20 cellular contexts compared by ENCODE assay signal in the genomic region with DNA sequence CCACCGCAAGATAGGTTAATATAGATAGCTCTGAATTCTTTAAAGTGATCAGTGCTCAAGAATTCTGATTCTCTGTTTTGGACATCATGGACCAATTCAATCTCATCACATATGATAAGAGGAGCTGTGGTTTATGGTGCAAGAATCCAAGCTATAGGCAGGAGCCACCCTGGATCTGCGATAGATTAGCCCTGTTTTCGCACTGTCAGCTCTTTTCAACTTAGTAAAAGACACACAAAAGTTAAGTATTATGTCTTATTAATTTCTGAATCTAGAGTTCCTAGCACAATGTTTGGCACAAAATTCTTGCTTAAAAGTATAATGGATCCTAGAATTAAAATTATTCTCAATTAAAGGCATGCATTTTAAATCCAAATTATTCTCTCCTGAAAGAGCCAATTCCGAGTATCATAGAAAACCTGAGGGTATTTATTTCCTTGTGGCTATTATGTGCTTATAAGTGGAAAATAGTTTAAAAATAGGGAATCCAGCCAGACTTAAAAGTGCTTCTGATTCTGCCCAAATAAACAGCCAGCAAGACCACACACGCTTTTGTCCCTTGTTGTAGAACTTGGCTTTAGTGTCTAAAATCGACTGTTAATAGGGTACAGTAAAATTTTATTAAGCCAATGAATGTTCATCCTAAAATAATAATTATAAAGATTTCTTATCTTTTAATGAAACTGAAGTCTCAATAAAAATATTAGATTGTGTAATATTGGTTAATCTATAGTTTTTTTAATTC.
"Had no signal": no experiment of that assay in that cellular context is flagged by ENCODE, and none has a peak within 500 bp of the region (broad histone marks: within the 10 kb centered on the region; RNA-seq: fewer than 3 reads in every experiment).

No MANE protein-coding gene starts in this region.

- H3K79me2 ChIP-seq: hepatocyte had no signal

- DNase-seq: effector memory CD8-positive, alpha-beta T cell; erythroblast; foreskin keratinocyte; head of caudate nucleus; left colon; left ventricle myocardium superior; mesendoderm; naive B cell; occipital lobe; psoas muscle; retina; sigmoid colon; stimulated activated CD4-positive, alpha-beta T cell treated with anti-CD3 and anti-CD28 coated beads, Interleukin-2, amount 100 ng/mL, for 24 hours; stimulated activated CD4-positive, alpha-beta T cell treated with anti-CD3 and anti-CD28 coated beads, Interleukin-4, amount 100 ng/mL, for 4 hours; stimulated activated naive B cell treated with anti-CD40 and anti-IgM and Interleukin-4, amounts not matched to agents 10 μg/mL and 1 μg/mL and 100 μg/mL, for 72 hours; stimulated activated naive CD8-positive, alpha-beta T cell treated with anti-CD3 and anti-CD28 coated beads, Interleukin-15, amount 100 ng/mL, for 72 hours; transverse colon had no signal

- H3K4me2 ChIP-seq: hepatocyte had no signal

- H2AFZ ChIP-seq: hepatocyte had no signal

- H3K4me3 ChIP-seq: hepatocyte, psoas muscle, sigmoid colon, skin epidermis, thoracic aorta, transverse colon had no signal

- ATAC-seq: effector memory CD8-positive, alpha-beta T cell; foreskin keratinocyte; left colon; left ventricle myocardium superior; psoas muscle; stimulated activated naive B cell treated with anti-CD40 and anti-IgM and Interleukin-4, amounts not matched to agents 10 μg/mL and 1 μg/mL and 100 μg/mL, for 72 hours; stimulated activated naive CD8-positive, alpha-beta T cell treated with anti-CD3 and anti-CD28 coated beads, Interleukin-15, amount 100 ng/mL, for 72 hours had no signal

- H3K27me3 ChIP-seq: foreskin keratinocyte, hepatocyte, sigmoid colon, transverse colon had no signal

- H3K4me1 ChIP-seq: foreskin keratinocyte, psoas muscle, sigmoid colon, transverse colon had no signal

- H3K9me3 ChIP-seq: psoas muscle, sigmoid colon, thoracic aorta, transverse colon had no signal

- H3K36me3 ChIP-seq: sigmoid colon, thoracic aorta, transverse colon had no signal

- H3K27ac ChIP-seq: foreskin keratinocyte, hepatocyte, psoas muscle, sigmoid colon, skin epidermis, thoracic aorta, transverse colon had no signal
